Comparison of ENCODE assay signal across 8 cellular contexts in genomic region chr1:114757455-114758250, GRCh38. TPM values are rescaled to one million over a fixed set of nuclear protein-coding genes. Genes with fewer than 3 reads are reported as not detected.
DNase-seq lines count a peak whose midpoint lies in the region; ATAC-seq and TF ChIP-seq lines count a peak whose summit lies in the region.

Gene CSDE1 (minus strand): TSS chr1:114757984. CDS start chr1:114739890, 18,094 bp downstream.

- H3K4me1 ChIP-seq in ectodermal cell (ENCODE audit: control insufficient read depth, insufficient read depth, low read length): peaks cover 17% of the 10 kb centered on the region
- H3K4me1 ChIP-seq in lower lobe of right lung: peaks cover 43% of the 10 kb centered on the region

- H3K4me3 ChIP-seq in ectodermal cell (ENCODE audit: insufficient read depth, low read depth, low read length) (peak within 1 kb of the TSS; percentile 99), lower lobe of right lung (peak within 1 kb of the TSS; percentile 94)

- 0% methylated on average over 50 of the region's 50 CpGs for WGBS in ectodermal cell, 2 experiments

- intact Hi-C loops in lower lobe of right lung (cut with DNase I): no loop called here

- ATAC-seq in GM19468 (IDR thresholded peaks at IDR 0.05; ENCODE audit: extremely low read depth, unreplicated experiment): peak; percentile 61
- peak; percentile 98 for ATAC-seq in lower lobe of right lung

- no peaks in the 10 kb centered on the region for H3K9me3 ChIP-seq in ectodermal cell (ENCODE audit: control insufficient read depth, low read length)
- H3K9me3 ChIP-seq in lower lobe of right lung: no peaks in the 10 kb centered on the region

- DNase-seq in COLO668 (lab: John Stamatoyannopoulos, UW; ENCODE audit: unreplicated experiment): peak; percentile 98
- DNase-seq in HS-5 (ENCODE audit: low read depth): peak; percentile 94
- peak; percentile 74 for DNase-seq in NK-92 (lab: John Stamatoyannopoulos, UW; ENCODE audit: unreplicated experiment)
- DNase-seq in activated CD8-positive, alpha-beta memory T cell treated with anti-CD3 and anti-CD28 coated beads for 1 hour (ENCODE audit: extremely low read depth in 1 of 2, low read depth in 1 of 2): peak; percentile 93 to 95
- peak; percentile 98 for DNase-seq in lower lobe of right lung
- peak; percentile 92 to 96 (median 93) for DNase-seq in stimulated activated CD4-positive, alpha-beta T cell treated with anti-CD3 and anti-CD28 coated beads, TNF-alpha, amount 100 ng/mL, for 24 hours (ENCODE audit: low read depth in 3 of 3)

- peak; percentile 41 for TF ChIP-seq CTCF in lower lobe of right lung (IDR thresholded peaks at IDR 0.05)

- no peaks in the 10 kb centered on the region for H3K36me3 ChIP-seq in ectodermal cell (ENCODE audit: control insufficient read depth, insufficient read depth, low read length)
- H3K36me3 ChIP-seq in lower lobe of right lung: no peaks in the 10 kb centered on the region

- H3K27me3 ChIP-seq in ectodermal cell (ENCODE audit: control insufficient read depth, insufficient read depth, low read length, poor library complexity, severe bottlenecking): no peaks in the 10 kb centered on the region
- no peaks in the 10 kb centered on the region for H3K27me3 ChIP-seq in lower lobe of right lung (ENCODE audit: low read depth)

- H3K27ac ChIP-seq in ectodermal cell (ENCODE audit: insufficient read depth, low read depth, low read length, poor library complexity, severe bottlenecking) (peak within 1 kb of the TSS; percentile 99), lower lobe of right lung (peak within 1 kb of the TSS; percentile 100)

RNA-seq across cellular contexts. Expression of gene CSDE1, which starts in this region (rescaled TPM):
- 570 TPM for polyA plus RNA-seq in ectodermal cell (2013, experiment 1 of 4)
- polyA plus RNA-seq in ectodermal cell (2013, experiment 2 of 4): 594 TPM
- 462 TPM for polyA plus RNA-seq in ectodermal cell (2013, experiment 3 of 4)
- polyA plus RNA-seq in ectodermal cell (2013, experiment 4 of 4): 491 TPM
- 543 TPM for total RNA-seq in lower lobe of right lung

Comparison
In these comparisons a context has a peak if more than half of its experiments do, and no peak if none do; other contexts are left out.
1. Peak in every context shown above with its lines: DNase-seq, ATAC-seq, H3K4me3 ChIP-seq and H3K27ac ChIP-seq.